Comparison of ENCODE assay signal across 21 cellular contexts in the genomic region with DNA sequence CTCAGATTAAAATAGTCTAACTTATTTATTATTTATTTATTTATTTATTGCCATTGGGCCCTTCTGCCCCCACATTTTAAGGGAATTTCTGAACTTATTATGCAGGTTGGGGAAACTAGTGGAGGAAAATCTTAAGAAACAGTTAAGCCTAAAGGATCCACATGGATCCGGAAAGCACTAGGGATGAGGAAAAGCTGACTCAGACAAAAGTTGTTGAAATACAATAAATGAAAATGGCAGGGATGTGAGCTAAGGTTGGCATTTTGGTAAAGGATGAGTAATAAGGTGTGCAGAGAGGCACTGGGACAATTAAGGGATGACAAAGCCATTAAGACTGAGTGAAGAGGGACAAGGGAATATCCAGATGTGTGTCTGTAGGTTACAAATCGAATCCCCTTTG. TPM values are rescaled to one million over a fixed set of nuclear protein-coding genes. Genes with fewer than 3 reads are reported as not detected.
DNase-seq lines count a peak whose midpoint lies in the region; ATAC-seq, FAIRE-seq and TF ChIP-seq lines count a peak whose summit lies in the region.
"Had no signal": no experiment of that assay in that cellular context is flagged by ENCODE, and none has a peak within 500 bp of the region (broad histone marks: within the 10 kb centered on the region; RNA-seq: fewer than 3 reads in every experiment).

No MANE protein-coding gene starts in this region.

- no peak for TF ChIP-seq CTCF in HepG2 (CRISPR knock-in tag; IDR thresholded peaks at IDR 0.05)
- no peak for TF ChIP-seq CTCF in right lobe of liver (IDR thresholded peaks at IDR 0.05)
- no peak for TF ChIP-seq CTCF in bronchial epithelial cell (IDR thresholded peaks at IDR 0.05; ENCODE audit: insufficient read depth, low read length, severe bottlenecking)
- TF ChIP-seq CTCF in nephron (IDR thresholded peaks at IDR 0.05; ENCODE audit: unreplicated experiment in 3 of 3) = no peak

- in situ Hi-C loops in HepG2 (cut with HindIII; ENCODE audit: extremely low pct_ligation_motif_present, low pct_unique_long_range_greater_than_20kb) = no loop called here

- H3K4me2 ChIP-seq in HepG2 (ENCODE audit: low read depth, low read length) = no peak overlapping the region

- CTCF ChIA-PET in HepG2 (lab: Yijun Ruan, JAX; ENCODE audit: low intra/inter-chr PET ratio, low total read pairs) = no interaction called here

- H3K27ac ChIP-seq in HepG2 (ENCODE audit: extremely low read length, insufficient read depth, low read length) (no peak overlapping the region), right lobe of liver (no peak overlapping the region)
- H3K27ac ChIP-seq: GM23248 had no signal

- no peaks in the 10 kb centered on the region for H3K4me1 ChIP-seq in HepG2 (ENCODE audit: insufficient read depth, low read length)
- H3K4me1 ChIP-seq in right lobe of liver = no peaks in the 10 kb centered on the region

- POLR2A ChIA-PET in HepG2 (lab: Yijun Ruan, JAX) = no interaction called here

- DNase-seq in HepG2 (ENCODE audit: low spot score) (no peak), right lobe of liver (no peak), bronchial epithelial cell (ENCODE audit: low read depth) (peak; percentile 10), cerebellum (ENCODE audit: low spot score) (no peak)
- DNase-seq: 8988T; C1 segment of cervical spinal cord; Calu3; CD4-positive, alpha-beta memory T cell; COR-L47; DMS53; DMS79 treated with DMSO at 0.1 percent for 48 hours; GF-D8; GM23248; H9 had no signal

- no peak for TF ChIP-seq RAD21 in HepG2 (CRISPR knock-in tag; IDR thresholded peaks at IDR 0.05)

- BruUV-seq in HepG2 (replicated peaks; lab: Mats Ljungman, UMichigan) = no TSS peak

- H3K4me1 Mint-ChIP-seq in nephron = peaks cover 22% of the 10 kb centered on the region

- no peak overlapping the region for H3K9ac ChIP-seq in HepG2 (ENCODE audit: insufficient read depth, low read depth, low read length)
- H3K9ac ChIP-seq: GM23248 had no signal

- H3K4me3 ChIP-seq in HepG2 (replicated peaks in 1 of 3; ENCODE audit: insufficient read depth in 1 of 3, low read depth in 2 of 3, low read length in 3 of 3) (no peak overlapping the region), right lobe of liver (no peak overlapping the region), bronchial epithelial cell (ENCODE audit: low read depth, low read length) (no peak overlapping the region)
- H3K4me3 ChIP-seq: GM23248 had no signal

- H3K27me3 Mint-ChIP-seq in nephron (ENCODE audit: low read depth) = no peaks in the 10 kb centered on the region

- no peak overlapping the region for H2AFZ ChIP-seq in HepG2 (ENCODE audit: low read length)
- H2AFZ ChIP-seq: GM23248 had no signal

- no peak overlapping the region for H3K4me3 Mint-ChIP-seq in nephron
- H3K4me3 Mint-ChIP-seq: CD4-positive, alpha-beta memory T cell; H9 had no signal

- no peaks in the 10 kb centered on the region for H4K20me1 ChIP-seq in HepG2 (ENCODE audit: insufficient read depth, low read length)

- H3K36me3 ChIP-seq in HepG2 (replicated peaks in 1 of 2; ENCODE audit: control insufficient read depth in 1 of 2, insufficient read depth in 2 of 2, low read length in 2 of 2) (no peaks in the 10 kb centered on the region), right lobe of liver (no peaks in the 10 kb centered on the region), bronchial epithelial cell (ENCODE audit: control insufficient read depth, insufficient read depth, low read length) (no peaks in the 10 kb centered on the region)

- intact Hi-C loops in HepG2 (cut with micrococcal nuclease; ENCODE audit: unreplicated experiment) = no loop called here
- intact Hi-C loops in right lobe of liver (cut with DNase I) = no loop called here

- ATAC-seq in HepG2 (no peak), right lobe of liver (no peak), esophagus mucosa (peak; percentile 25), GM19328 (IDR thresholded peaks at IDR 0.05; ENCODE audit: unreplicated experiment) (no peak), HG03378 (IDR thresholded peaks at IDR 0.05; ENCODE audit: unreplicated experiment) (no peak)
- ATAC-seq: HCT116 had no signal

- H3K9me3 Mint-ChIP-seq in nephron = peaks cover 15% of the 10 kb centered on the region
- H3K9me3 Mint-ChIP-seq: CD4-positive, alpha-beta memory T cell had no signal

- no peaks in the 10 kb centered on the region; a peak in 1 of 5 replicates for H3K27me3 ChIP-seq in HepG2 (ENCODE audit: control insufficient read depth in 1 of 2, insufficient read depth in 2 of 2, low read length in 2 of 2)
- H3K27me3 ChIP-seq in right lobe of liver = no peaks in the 10 kb centered on the region
- H3K27me3 ChIP-seq in bronchial epithelial cell (ENCODE audit: control insufficient read depth, insufficient read depth, low read length) = no peaks in the 10 kb centered on the region

- FAIRE-seq in HepG2 (lab: Jason Lieb, UNC) = no peak
- FAIRE-seq in bronchial epithelial cell (lab: Jason Lieb, UNC) = no peak
- FAIRE-seq: GM12891, GM18507 had no signal

- peaks cover 4% of the 10 kb centered on the region for H3K36me3 Mint-ChIP-seq in nephron (ENCODE audit: low read depth)
- H3K36me3 Mint-ChIP-seq: CD4-positive, alpha-beta memory T cell had no signal

- no peak for TF ChIP-seq POLR2A in HepG2 (IDR thresholded peaks at IDR 0.05; ENCODE audit: insufficient read depth in 1 of 2, low read depth in 2 of 2, low read length in 2 of 2)
- TF ChIP-seq POLR2A in right lobe of liver (IDR thresholded peaks at IDR 0.05) = no peak

- H3K27ac Mint-ChIP-seq in nephron = peak overlapping the region in 2 of 3 experiments; percentile 16 to 51
- H3K27ac Mint-ChIP-seq: CD4-positive, alpha-beta memory T cell; H9 had no signal

- no peak for TF ChIP-seq EP300 in HepG2 (IDR thresholded peaks at IDR 0.05; ENCODE audit: low read depth in 2 of 2, low read length in 2 of 2)
- TF ChIP-seq EP300 in HepG2 (CRISPR knock-in tag; IDR thresholded peaks at IDR 0.05; ENCODE audit: borderline replicate concordance) = no peak

- H3K79me2 ChIP-seq in HepG2 (ENCODE audit: insufficient read depth, low read length) = no peaks in the 10 kb centered on the region

- no peaks in the 10 kb centered on the region for H3K9me3 ChIP-seq in HepG2 (ENCODE audit: low read length)
- H3K9me3 ChIP-seq in right lobe of liver = peaks cover 0 to under 1% (median 0%) of the 10 kb centered on the region in 4 donors

- 30% methylated on average over 2 of the region's 2 CpGs for WGBS in HepG2 (ENCODE audit: low lambda C conversion rate)
- WGBS in right lobe of liver (ENCODE audit: insufficient coverage, low coverage, low lambda C conversion rate, missing lambda C conversion rate) = 95% methylated on average over 2 of the region's 2 CpGs

TF ChIP-seq in HepG2, 621 proteins besides CTCF, POLR2A, EP300 and RAD21 (continues in another document):
- no peak for TF ChIP-seq ZNF639 (CRISPR knock-in tag; conservative IDR thresholded peaks at IDR 0.05)
- TF ChIP-seq MAFF (IDR thresholded peaks at IDR 0.05; ENCODE audit: low read depth, low read length) = peak; percentile 47
- no peak for TF ChIP-seq MAFG (CRISPR knock-in tag; IDR thresholded peaks at IDR 0.05)
- TF ChIP-seq ZNF878 (CRISPR knock-in tag; IDR thresholded peaks at IDR 0.05) = no peak
- TF ChIP-seq BORCS8-MEF2B (CRISPR knock-in tag; IDR thresholded peaks at IDR 0.05) = no peak
- TF ChIP-seq, protein P1, sequence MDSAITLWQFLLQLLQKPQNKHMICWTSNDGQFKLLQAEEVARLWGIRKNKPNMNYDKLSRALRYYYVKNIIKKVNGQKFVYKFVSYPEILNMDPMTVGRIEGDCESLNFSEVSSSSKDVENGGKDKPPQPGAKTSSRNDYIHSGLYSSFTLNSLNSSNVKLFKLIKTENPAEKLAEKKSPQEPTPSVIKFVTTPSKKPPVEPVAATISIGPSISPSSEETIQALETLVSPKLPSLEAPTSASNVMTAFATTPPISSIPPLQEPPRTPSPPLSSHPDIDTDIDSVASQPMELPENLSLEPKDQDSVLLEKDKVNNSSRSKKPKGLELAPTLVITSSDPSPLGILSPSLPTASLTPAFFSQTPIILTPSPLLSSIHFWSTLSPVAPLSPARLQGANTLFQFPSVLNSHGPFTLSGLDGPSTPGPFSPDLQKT (CRISPR knock-in tag; IDR thresholded peaks at IDR 0.05; ENCODE audit: borderline replicate concordance) = no peak

RNA-seq across cellular contexts. Expression of gene CSRP2, which starts 20.7 kb away (rescaled TPM):
- total RNA-seq in HepG2 (2016; rRNA removed; fragmentation: Illumina TruSeq; extraction: Trizol) = 7.2 and 9.0 TPM in 2 replicates
- total RNA-seq in HepG2 (2016; cell fraction: cytosol; rRNA removed; fragmentation: Illumina TruSeq; extraction: Trizol; ENCODE audit: low read depth) = 2.2 and 2.8 TPM in 2 replicates
- total RNA-seq in HepG2 (2016; cell fraction: insoluble cytoplasmic fraction; rRNA removed; fragmentation: Illumina TruSeq; extraction: Trizol) = 7.2 and 8.9 TPM in 2 replicates
- 2.3 and 2.6 TPM in 2 replicates for total RNA-seq in HepG2 (2016; cell fraction: membrane; rRNA removed; fragmentation: Illumina TruSeq; extraction: Trizol)
- total RNA-seq in HepG2 (2016; cell fraction: nucleus; rRNA removed; fragmentation: Illumina TruSeq; extraction: Trizol) = 2.8 and 3.1 TPM in 2 replicates
- polyA plus RNA-seq in HepG2 (2011; rRNA removed) = 4.7 and 8.0 TPM in 2 replicates
- 5.0 and 8.2 TPM in 2 replicates for polyA plus RNA-seq in HepG2 (2011; cell fraction: cytosol; rRNA removed)
- polyA plus RNA-seq in HepG2 (2011; cell fraction: nucleus; rRNA removed) = 1.5 and 2.2 TPM in 2 replicates
- polyA plus RNA-seq in HepG2 (2012) = 4.8 and 7.0 TPM in 2 replicates
- 1.2 and 1.6 TPM in 2 replicates for polyA plus RNA-seq in HepG2 (2016; cell fraction: cytosol; fragmentation: Illumina TruSeq; extraction: Trizol; ENCODE audit: low read depth)
- 8.7 and 10.0 TPM in 2 replicates for polyA plus RNA-seq in HepG2 (2016; cell fraction: insoluble cytoplasmic fraction; fragmentation: Illumina TruSeq; extraction: Trizol; ENCODE audit: low read depth)
- polyA plus RNA-seq in HepG2 (2016; cell fraction: membrane; fragmentation: Illumina TruSeq; extraction: Trizol; ENCODE audit: low read depth) = 1.2 and 1.9 TPM in 2 replicates
- 2.8 and 3.5 TPM in 2 replicates for polyA plus RNA-seq in HepG2 (2016; cell fraction: nucleus; fragmentation: Illumina TruSeq; extraction: Trizol; ENCODE audit: insufficient read depth, low read depth)
- 4.6 and 5.9 TPM in 2 replicates for polyA minus RNA-seq in HepG2 (2011; rRNA and poly(A)+ RNA removed; ENCODE audit: low replicate concordance)
- 2.4 and 4.0 TPM in 2 replicates for polyA minus RNA-seq in HepG2 (2011; cell fraction: cytosol; rRNA and poly(A)+ RNA removed)
- 3.1 and 6.2 TPM in 2 replicates for polyA minus RNA-seq in HepG2 (2011; cell fraction: nucleus; rRNA and poly(A)+ RNA removed)
- 10 to 100 TPM; 13.4 to 35.1 (median 22.4) TPM for total RNA-seq in right lobe of liver
- 19.5 and 25.5 TPM in 2 replicates for total RNA-seq in bronchial epithelial cell
- total RNA-seq in esophagus mucosa = 66.6 TPM
- 50.0 TPM for total RNA-seq in cerebellum
- total RNA-seq: CD4-positive, alpha-beta memory T cell had no signal
